8 cellular contexts compared by ENCODE assay signal in genomic region chr22:41603873-41604332, GRCh38. TPM values are rescaled to one million over a fixed set of nuclear protein-coding genes. Genes with fewer than 3 reads are reported as not detected.
DNase-seq lines count a peak whose midpoint lies in the region; ATAC-seq and TF ChIP-seq lines count a peak whose summit lies in the region.

No MANE protein-coding gene starts in this region.

- in situ Hi-C loops in GM13977 (cut with MboI; ENCODE audit: low pct_unique_long_range_greater_than_20kb, low sequenced_read_pairs, unreplicated experiment) = no loop called here

- no peak overlapping the region for H3K27ac ChIP-seq in substantia nigra (ENCODE audit: low read depth, low read length, poor library complexity, severe bottlenecking)

- TF ChIP-seq CTCF in GM13977 (IDR thresholded peaks at IDR 0.05; ENCODE audit: extremely low read depth, insufficient read depth, missing control alignments) = no peak

- DNase-seq in GM13977 (ENCODE audit: low spot score) = peak; percentile 81
- DNase-seq in activated CD4-positive, alpha-beta T cell treated with anti-CD3 and anti-CD28 coated beads for 4 hours = peak; percentile 24 to 33
- DNase-seq in myocyte (ENCODE audit: low read depth) = peak; percentile 37
- DNase-seq in NAMALWA (ENCODE audit: low spot score) = no peak
- DNase-seq in substantia nigra (lab: John Stamatoyannopoulos, UW) = no peak
- no peak for DNase-seq in kidney glomerular epithelial cell (lab: John Stamatoyannopoulos, UW)

- ATAC-seq in HG02938 (IDR thresholded peaks at IDR 0.05; ENCODE audit: unreplicated experiment) (peak; percentile 92), HG02623 (IDR thresholded peaks at IDR 0.05; ENCODE audit: unreplicated experiment) (no peak)

RNA-seq across cellular contexts. Expression of gene PMM1, which starts 14.3 kb away (rescaled TPM):
- 14.5 and 22.9 TPM in 2 replicates for total RNA-seq in myocyte
- polyA plus RNA-seq in myocyte (2012) = 72.9 TPM

RNA-seq across cellular contexts. Expression of gene DESI1, which starts 16.9 kb away (rescaled TPM):
- 20.2 and 22.4 TPM in 2 replicates for total RNA-seq in myocyte
- 25.8 TPM for polyA plus RNA-seq in myocyte (2012)

RNA-seq across cellular contexts. Expression of gene XRCC6, which starts 17.2 kb away (rescaled TPM):
- total RNA-seq in myocyte = 346 and 353 TPM in 2 replicates
- polyA plus RNA-seq in myocyte (2012) = 239 TPM

RNA-seq across cellular contexts. Expression of gene CSDC2, which starts 43.1 kb away (rescaled TPM):
- 24.6 and 31.7 TPM in 2 replicates for total RNA-seq in myocyte
- polyA plus RNA-seq in myocyte (2012) = 18.9 TPM

RNA-seq across cellular contexts. Expression of gene POLR3H, which starts 59.6 kb away (rescaled TPM):
- total RNA-seq in myocyte = 22.0 and 23.8 TPM in 2 replicates
- 50.0 TPM for polyA plus RNA-seq in myocyte (2012)

Comparison
In these comparisons a context has a peak if more than half of its experiments do, and no peak if none do; other contexts are left out.
1. DNase-seq: peak in GM13977 (single experiment), activated CD4-positive, alpha-beta T cell treated with anti-CD3 and anti-CD28 coated beads for 4 hours (2 of 2) and myocyte (single experiment); none in NAMALWA (single experiment), substantia nigra (0 of 49) and kidney glomerular epithelial cell (single experiment).